In genomic region chr16:49817754-49818507, GRCh38 we compare ENCODE assay signal across 23 cellular contexts. TPM values are rescaled to one million over a fixed set of nuclear protein-coding genes. Genes with fewer than 3 reads are reported as not detected.
"Had no signal": no experiment of that assay in that cellular context is flagged by ENCODE, and none has a peak within 500 bp of the region (broad histone marks: within the 10 kb centered on the region; RNA-seq: fewer than 3 reads in every experiment).

No MANE protein-coding gene starts in this region.

- H3K4me3 Mint-ChIP-seq: effector memory CD8-positive, alpha-beta T cell; memory B cell; natural killer cell; neural crest cell; stimulated activated naive B cell treated with anti-CD40 and anti-IgM and Interleukin-4, amounts not matched to agents 10 μg/mL and 1 μg/mL and 100 μg/mL, for 72 hours; stimulated activated naive CD8-positive, alpha-beta T cell treated with anti-CD3 and anti-CD28 coated beads, Interleukin-15, Interleukin-2, amounts not matched to agents 100 ng/mL and 50 ng/mL, for 24 hours had no signal

- H3K4me1 ChIP-seq: parathyroid adenoma, sigmoid colon, suprapubic skin had no signal

- H3K36me3 Mint-ChIP-seq: memory B cell; natural killer cell; stimulated activated naive B cell treated with anti-CD40 and anti-IgM and Interleukin-4, amounts not matched to agents 10 μg/mL and 1 μg/mL and 100 μg/mL, for 72 hours had no signal

- H3K9me3 ChIP-seq: esophagus squamous epithelium, right atrium auricular region, sigmoid colon, spleen, suprapubic skin had no signal

- H3K27me3 ChIP-seq: esophagus squamous epithelium, right atrium auricular region, sigmoid colon, spleen, suprapubic skin had no signal

- H3K36me3 ChIP-seq: esophagus squamous epithelium, right atrium auricular region, sigmoid colon, spleen, suprapubic skin had no signal

- DNase-seq: cerebellar nuclear complex; cortex of kidney; effector memory CD8-positive, alpha-beta T cell; erythroblast; esophagus squamous epithelium; foreskin melanocyte; natural killer cell; sigmoid colon; spleen; stimulated activated CD4-positive, alpha-beta T cell treated with anti-CD3 and anti-CD28 coated beads, Interleukin-4, amount 100 ng/mL, for 4 hours; stimulated activated naive B cell treated with anti-CD40 and anti-IgM and Interleukin-4, amounts not matched to agents 10 μg/mL and 1 μg/mL and 100 μg/mL, for 72 hours; trophoblast cell had no signal

- H3K79me2 ChIP-seq: parathyroid adenoma had no signal

- H3K27me3 Mint-ChIP-seq: progenitor cell of endocrine pancreas; stimulated activated naive B cell treated with anti-CD40 and anti-IgM and Interleukin-4, amounts not matched to agents 10 μg/mL and 1 μg/mL and 100 μg/mL, for 72 hours; stimulated activated naive CD8-positive, alpha-beta T cell treated with anti-CD3 and anti-CD28 coated beads, Interleukin-15, Interleukin-2, amounts not matched to agents 100 ng/mL and 50 ng/mL, for 24 hours had no signal

- H3K4me1 Mint-ChIP-seq: memory B cell; natural killer cell; stimulated activated naive B cell treated with anti-CD40 and anti-IgM and Interleukin-4, amounts not matched to agents 10 μg/mL and 1 μg/mL and 100 μg/mL, for 72 hours had no signal

- H3K9ac ChIP-seq: parathyroid adenoma had no signal

- H3K9me3 Mint-ChIP-seq: effector memory CD8-positive, alpha-beta T cell; memory B cell; natural killer cell; neural crest cell; stimulated activated naive B cell treated with anti-CD40 and anti-IgM and Interleukin-4, amounts not matched to agents 10 μg/mL and 1 μg/mL and 100 μg/mL, for 72 hours; stimulated activated naive CD8-positive, alpha-beta T cell treated with anti-CD3 and anti-CD28 coated beads, Interleukin-15, Interleukin-2, amounts not matched to agents 100 ng/mL and 50 ng/mL, for 24 hours had no signal

- ATAC-seq: effector memory CD8-positive, alpha-beta T cell; natural killer cell; stimulated activated naive B cell treated with anti-CD40 and anti-IgM and Interleukin-4, amounts not matched to agents 10 μg/mL and 1 μg/mL and 100 μg/mL, for 72 hours had no signal

- H2AFZ ChIP-seq: parathyroid adenoma had no signal

- H3K4me3 ChIP-seq: esophagus squamous epithelium, lung, right atrium auricular region, sigmoid colon, skin epidermis, spleen, suprapubic skin had no signal

- H3K27ac Mint-ChIP-seq: effector memory CD8-positive, alpha-beta T cell; memory B cell; natural killer cell; progenitor cell of endocrine pancreas; stimulated activated naive B cell treated with anti-CD40 and anti-IgM and Interleukin-4, amounts not matched to agents 10 μg/mL and 1 μg/mL and 100 μg/mL, for 72 hours; stimulated activated naive CD8-positive, alpha-beta T cell treated with anti-CD3 and anti-CD28 coated beads, Interleukin-15, Interleukin-2, amounts not matched to agents 100 ng/mL and 50 ng/mL, for 24 hours had no signal

- H3K27ac ChIP-seq: esophagus squamous epithelium, parathyroid adenoma, right atrium auricular region, sigmoid colon, spleen, suprapubic skin had no signal

- FAIRE-seq: endometrium, keratinocyte had no signal

RNA-seq across cellular contexts. Expression of gene ZNF423, which starts 38.0 kb away (rescaled TPM):
- total RNA-seq: natural killer cell had no signal
